ENCODE assay signal across 1 cellular context in the genomic region with DNA sequence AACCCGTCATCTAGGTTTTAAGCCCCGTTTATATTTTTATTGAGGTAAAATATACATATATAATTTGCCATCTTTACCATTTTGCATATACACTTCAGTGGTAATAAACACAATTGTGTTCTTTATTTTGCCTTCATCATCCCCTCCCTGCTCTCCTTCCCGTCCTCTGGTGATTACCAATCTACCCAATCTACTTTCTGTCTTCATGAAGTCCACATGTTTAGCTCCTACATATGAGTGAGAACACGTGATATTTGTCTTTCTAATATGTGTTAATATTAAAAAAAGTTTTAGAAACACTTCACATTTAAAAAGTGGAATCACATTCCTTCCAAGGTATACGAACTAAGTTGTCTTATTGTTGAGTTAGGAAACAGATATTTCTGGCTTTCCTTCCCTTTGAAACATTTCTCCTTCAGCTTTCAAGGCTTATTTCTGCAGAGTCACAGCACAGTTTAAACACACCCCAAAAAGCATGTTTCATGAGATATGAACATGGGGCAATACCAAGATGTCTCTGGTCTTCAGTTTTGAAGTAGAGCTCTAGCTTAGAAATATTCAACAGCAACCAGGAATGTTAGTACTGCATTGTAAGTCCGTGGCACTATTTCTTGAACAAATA.
TF ChIP-seq lines count a peak whose summit lies in the region.

No MANE protein-coding gene starts in this region.

TF ChIP-seq in K562, 482 proteins besides CTCF, POLR2A, EP300 and RAD21 (continued from another document and continues in another):
- TF ChIP-seq RERE (CRISPR knock-in tag; IDR thresholded peaks at IDR 0.05; ENCODE audit: borderline replicate concordance) (no peak), TCF15 (CRISPR knock-in tag; IDR thresholded peaks at IDR 0.05) (no peak), XRCC4 (IDR thresholded peaks at IDR 0.05; ENCODE audit: extremely low read depth, insufficient read depth, insufficient read length) (no peak), ADNP (tag; IDR thresholded peaks at IDR 0.05) (no peak), CBFA2T2 (conservative IDR thresholded peaks at IDR 0.05) (peak; percentile 44), TSC22D4 (tag; IDR thresholded peaks at IDR 0.05) (no peak), RCOR1 (IDR thresholded peaks at IDR 0.05; ENCODE audit: borderline replicate concordance in 1 of 2, low read depth in 2 of 2, low read length in 2 of 2) (no peak), ETV6 (IDR thresholded peaks at IDR 0.05; ENCODE audit: borderline replicate concordance in 1 of 2, low read depth in 2 of 2, low read length in 1 of 2) (no peak), ETV6 (CRISPR knock-in tag; IDR thresholded peaks at IDR 0.05; ENCODE audit: borderline replicate concordance) (no peak), BHLHE40 (IDR thresholded peaks at IDR 0.05; ENCODE audit: low read length) (no peak), KLF10 (CRISPR knock-in tag; IDR thresholded peaks at IDR 0.05) (no peak), MEF2D (tag; conservative IDR thresholded peaks at IDR 0.05; ENCODE audit: low read depth) (no peak), ZNF3 (CRISPR knock-in tag; IDR thresholded peaks at IDR 0.05) (no peak), ZNF707 (CRISPR knock-in tag; conservative IDR thresholded peaks at IDR 0.05) (no peak), ZBTB9 (CRISPR knock-in tag; IDR thresholded peaks at IDR 0.05) (no peak), GTF2A2 (tag; IDR thresholded peaks at IDR 0.05) (no peak), CSDE1 (IDR thresholded peaks at IDR 0.05) (no peak), NBN (IDR thresholded peaks at IDR 0.05; ENCODE audit: low read depth) (no peak), JUNB (CRISPR knock-in tag; conservative IDR thresholded peaks at IDR 0.05) (no peak), CHD1 (IDR thresholded peaks at IDR 0.05; ENCODE audit: low read length) (no peak), EZH2 (IDR thresholded peaks at IDR 0.05; ENCODE audit: borderline replicate concordance, low read depth, low read length) (no peak), ASH1L (IDR thresholded peaks at IDR 0.05; ENCODE audit: borderline replicate concordance, low read depth, partially characterized antibody) (peak; percentile 43), IRF1 (CRISPR knock-in tag; IDR thresholded peaks at IDR 0.05; ENCODE audit: borderline replicate concordance) (no peak), ZNF354B (CRISPR knock-in tag; IDR thresholded peaks at IDR 0.05) (no peak), TFAM (CRISPR knock-in tag; conservative IDR thresholded peaks at IDR 0.05) (no peak), ZNF165 (CRISPR knock-in tag; IDR thresholded peaks at IDR 0.05; ENCODE audit: borderline replicate concordance) (no peak), CXXC5 (CRISPR knock-in tag; IDR thresholded peaks at IDR 0.05) (no peak), ZNF561 (CRISPR knock-in tag; conservative IDR thresholded peaks at IDR 0.05) (no peak), CEBPB (tag; IDR thresholded peaks at IDR 0.05) (peak; percentile 89), PTBP1 (IDR thresholded peaks at IDR 0.05; ENCODE audit: low read depth, low read length) (no peak), ZNF23 (CRISPR knock-in tag; IDR thresholded peaks at IDR 0.05) (no peak), SRF (CRISPR knock-in tag; IDR thresholded peaks at IDR 0.05) (no peak), ZNF140 (CRISPR knock-in tag; IDR thresholded peaks at IDR 0.05) (no peak), HNRNPK (IDR thresholded peaks at IDR 0.05; ENCODE audit: low read depth, low read length, poor library complexity, severe bottlenecking) (no peak), NCOR1 (IDR thresholded peaks at IDR 0.05) (peak; percentile 40; the same call in 1 of the 2 replicates), HNRNPL (IDR thresholded peaks at IDR 0.05; ENCODE audit: low read depth, low read length) (no peak), TCF7 (IDR thresholded peaks at IDR 0.05; ENCODE audit: borderline replicate concordance) (no peak), FOXO4 (CRISPR knock-in tag; IDR thresholded peaks at IDR 0.05) (no peak), ZNF316 (IDR thresholded peaks at IDR 0.05) (peak; percentile 79), HEY1 (CRISPR knock-in tag; IDR thresholded peaks at IDR 0.05; ENCODE audit: borderline replicate concordance) (no peak), GATA2 (CRISPR knock-in tag; IDR thresholded peaks at IDR 0.05) (no peak), EWSR1 (IDR thresholded peaks at IDR 0.05; ENCODE audit: borderline replicate concordance, low read depth, partially characterized antibody) (no peak), CBX5 (IDR thresholded peaks at IDR 0.05; ENCODE audit: borderline replicate concordance, low read depth) (no peak), SRSF1 (IDR thresholded peaks at IDR 0.05; ENCODE audit: low read depth, low read length) (no peak), KAT7 (CRISPR knock-in tag; IDR thresholded peaks at IDR 0.05; ENCODE audit: borderline replicate concordance) (no peak), BRD4 (IDR thresholded peaks at IDR 0.05) (0 out of 2 replicates have a peak, but pooled peaks have one; percentile 48), PYGO2 (tag; IDR thresholded peaks at IDR 0.05) (no peak)
- TF ChIP-seq, protein P1, sequence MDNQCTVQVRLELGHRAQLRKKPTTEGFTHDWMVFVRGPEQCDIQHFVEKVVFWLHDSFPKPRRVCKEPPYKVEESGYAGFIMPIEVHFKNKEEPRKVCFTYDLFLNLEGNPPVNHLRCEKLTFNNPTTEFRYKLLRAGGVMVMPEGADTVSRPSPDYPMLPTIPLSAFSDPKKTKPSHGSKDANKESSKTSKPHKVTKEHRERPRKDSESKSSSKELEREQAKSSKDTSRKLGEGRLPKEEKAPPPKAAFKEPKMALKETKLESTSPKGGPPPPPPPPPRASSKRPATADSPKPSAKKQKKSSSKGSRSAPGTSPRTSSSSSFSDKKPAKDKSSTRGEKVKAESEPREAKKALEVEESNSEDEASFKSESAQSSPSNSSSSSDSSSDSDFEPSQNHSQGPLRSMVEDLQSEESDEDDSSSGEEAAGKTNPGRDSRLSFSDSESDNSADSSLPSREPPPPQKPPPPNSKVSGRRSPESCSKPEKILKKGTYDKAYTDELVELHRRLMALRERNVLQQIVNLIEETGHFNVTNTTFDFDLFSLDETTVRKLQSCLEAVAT (IDR thresholded peaks at IDR 0.05), result no peak
- TF ChIP-seq, protein P2, sequence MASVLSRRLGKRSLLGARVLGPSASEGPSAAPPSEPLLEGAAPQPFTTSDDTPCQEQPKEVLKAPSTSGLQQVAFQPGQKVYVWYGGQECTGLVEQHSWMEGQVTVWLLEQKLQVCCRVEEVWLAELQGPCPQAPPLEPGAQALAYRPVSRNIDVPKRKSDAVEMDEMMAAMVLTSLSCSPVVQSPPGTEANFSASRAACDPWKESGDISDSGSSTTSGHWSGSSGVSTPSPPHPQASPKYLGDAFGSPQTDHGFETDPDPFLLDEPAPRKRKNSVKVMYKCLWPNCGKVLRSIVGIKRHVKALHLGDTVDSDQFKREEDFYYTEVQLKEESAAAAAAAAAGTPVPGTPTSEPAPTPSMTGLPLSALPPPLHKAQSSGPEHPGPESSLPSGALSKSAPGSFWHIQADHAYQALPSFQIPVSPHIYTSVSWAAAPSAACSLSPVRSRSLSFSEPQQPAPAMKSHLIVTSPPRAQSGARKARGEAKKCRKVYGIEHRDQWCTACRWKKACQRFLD (CRISPR knock-in tag; IDR thresholded peaks at IDR 0.05), result no peak
- TF ChIP-seq, protein P3, sequence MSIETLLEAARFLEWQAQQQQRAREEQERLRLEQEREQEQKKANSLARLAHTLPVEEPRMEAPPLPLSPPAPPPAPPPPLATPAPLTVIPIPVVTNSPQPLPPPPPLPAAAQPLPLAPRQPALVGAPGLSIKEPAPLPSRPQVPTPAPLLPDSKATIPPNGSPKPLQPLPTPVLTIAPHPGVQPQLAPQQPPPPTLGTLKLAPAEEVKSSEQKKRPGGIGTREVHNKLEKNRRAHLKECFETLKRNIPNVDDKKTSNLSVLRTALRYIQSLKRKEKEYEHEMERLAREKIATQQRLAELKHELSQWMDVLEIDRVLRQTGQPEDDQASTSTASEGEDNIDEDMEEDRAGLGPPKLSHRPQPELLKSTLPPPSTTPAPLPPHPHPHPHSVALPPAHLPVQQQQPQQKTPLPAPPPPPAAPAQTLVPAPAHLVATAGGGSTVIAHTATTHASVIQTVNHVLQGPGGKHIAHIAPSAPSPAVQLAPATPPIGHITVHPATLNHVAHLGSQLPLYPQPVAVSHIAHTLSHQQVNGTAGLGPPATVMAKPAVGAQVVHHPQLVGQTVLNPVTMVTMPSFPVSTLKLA (conservative IDR thresholded peaks at IDR 0.05), result peak in 1 of 2 experiments; percentile 44; a peak in 2 of 4 replicates
- TF ChIP-seq, protein P4, sequence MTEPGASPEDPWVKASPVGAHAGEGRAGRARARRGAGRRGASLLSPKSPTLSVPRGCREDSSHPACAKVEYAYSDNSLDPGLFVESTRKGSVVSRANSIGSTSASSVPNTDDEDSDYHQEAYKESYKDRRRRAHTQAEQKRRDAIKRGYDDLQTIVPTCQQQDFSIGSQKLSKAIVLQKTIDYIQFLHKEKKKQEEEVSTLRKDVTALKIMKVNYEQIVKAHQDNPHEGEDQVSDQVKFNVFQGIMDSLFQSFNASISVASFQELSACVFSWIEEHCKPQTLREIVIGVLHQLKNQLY (CRISPR knock-in tag; conservative IDR thresholded peaks at IDR 0.05), result no peak
- TF ChIP-seq, protein P5, sequence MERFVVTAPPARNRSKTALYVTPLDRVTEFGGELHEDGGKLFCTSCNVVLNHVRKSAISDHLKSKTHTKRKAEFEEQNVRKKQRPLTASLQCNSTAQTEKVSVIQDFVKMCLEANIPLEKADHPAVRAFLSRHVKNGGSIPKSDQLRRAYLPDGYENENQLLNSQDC (CRISPR knock-in tag; IDR thresholded peaks at IDR 0.05), result no peak
